ENCODE assay signal across 3 cellular contexts in the genomic region with DNA sequence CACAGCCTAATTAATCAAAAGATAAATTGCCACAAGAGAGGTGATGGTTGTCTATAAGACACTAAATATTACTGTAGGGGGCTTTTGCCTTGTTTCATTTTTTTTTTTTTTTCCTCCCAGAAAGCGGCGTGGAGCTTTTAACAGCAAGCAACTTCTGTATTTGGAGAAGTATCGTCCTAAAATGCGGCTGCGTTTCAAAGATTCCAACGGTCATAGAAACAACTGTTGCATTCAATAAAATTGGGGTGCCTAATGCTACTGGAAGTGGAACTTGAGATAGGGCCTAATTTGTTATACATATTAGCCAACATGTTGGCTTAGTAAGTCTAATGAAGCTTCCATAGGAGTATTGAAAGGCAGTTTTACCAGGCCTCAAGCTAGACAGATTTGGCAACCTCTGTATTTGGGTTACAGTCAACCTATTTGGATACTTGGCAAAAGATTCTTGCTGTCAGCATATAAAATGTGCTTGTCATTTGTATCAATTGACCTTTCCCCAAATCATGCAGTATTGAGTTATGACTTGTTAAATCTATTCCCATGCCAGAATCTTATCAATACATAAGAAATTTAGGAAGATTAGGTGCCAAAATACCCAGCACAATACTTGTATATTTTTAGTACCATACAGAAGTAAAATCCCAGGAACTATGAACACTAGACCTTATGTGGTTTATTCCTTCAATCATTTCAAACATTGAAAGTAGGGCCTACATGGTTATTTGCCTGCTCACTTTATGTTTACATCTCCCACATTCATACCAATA.
TF ChIP-seq lines count a peak whose summit lies in the region.

No MANE protein-coding gene starts in this region.

TF ChIP-seq in A549, 52 proteins besides CTCF, POLR2A, EP300 and RAD21:
- TF ChIP-seq JUNB (IDR thresholded peaks at IDR 0.05) (no peak), SREBF2 (IDR thresholded peaks at IDR 0.05) (no peak), FOXS1 (CRISPR knock-in tag; IDR thresholded peaks at IDR 0.05) (no peak), ESRRA (IDR thresholded peaks at IDR 0.05; ENCODE audit: borderline replicate concordance, low read length) (no peak), JUN (IDR thresholded peaks at IDR 0.05) (peak in 1 of 2 experiments; percentile 36; a peak in 1 of 5 replicates), CEBPB (IDR thresholded peaks at IDR 0.05) (no peak), EHMT2 (IDR thresholded peaks at IDR 0.05; ENCODE audit: low read depth) (no peak), SMC3 (IDR thresholded peaks at IDR 0.05) (no peak), POLR2AphosphoS2 (conservative IDR thresholded peaks at IDR 0.05; ENCODE audit: low read length) (0 out of 2 replicates have a peak, but pooled peaks have one; percentile 3), TP53 (CRISPR knock-in tag; IDR thresholded peaks at IDR 0.05) (no peak), HOXA7 (CRISPR knock-in tag; IDR thresholded peaks at IDR 0.05) (no peak), RFX5 (IDR thresholded peaks at IDR 0.05) (no peak)

TF ChIP-seq in IMR-90, 13 proteins besides CTCF, POLR2A, EP300 and RAD21:
- TF ChIP-seq MAFK (IDR thresholded peaks at IDR 0.05; ENCODE audit: low read depth, low read length) (no peak), CEBPB (IDR thresholded peaks at IDR 0.05; ENCODE audit: low read depth, low read length) (no peak), CHD1 (IDR thresholded peaks at IDR 0.05; ENCODE audit: low read depth, low read length) (no peak), MAZ (IDR thresholded peaks at IDR 0.05; ENCODE audit: borderline replicate concordance, low read depth, low read length) (no peak), RFX5 (IDR thresholded peaks at IDR 0.05; ENCODE audit: low read depth, low read length) (no peak), FOS (IDR thresholded peaks at IDR 0.05; ENCODE audit: low read depth, low read length) (no peak), MXI1 (IDR thresholded peaks at IDR 0.05; ENCODE audit: borderline replicate concordance, low read depth, low read length) (no peak), RCOR1 (IDR thresholded peaks at IDR 0.05; ENCODE audit: insufficient replicate concordance, low read length) (no peak), SMC3 (IDR thresholded peaks at IDR 0.05; ENCODE audit: low read depth, low read length) (no peak), BHLHE40 (IDR thresholded peaks at IDR 0.05; ENCODE audit: low read depth, low read length) (no peak), NFE2L2 (IDR thresholded peaks at IDR 0.05; ENCODE audit: low read depth, low read length) (no peak)
- TF ChIP-seq, protein P1, sequence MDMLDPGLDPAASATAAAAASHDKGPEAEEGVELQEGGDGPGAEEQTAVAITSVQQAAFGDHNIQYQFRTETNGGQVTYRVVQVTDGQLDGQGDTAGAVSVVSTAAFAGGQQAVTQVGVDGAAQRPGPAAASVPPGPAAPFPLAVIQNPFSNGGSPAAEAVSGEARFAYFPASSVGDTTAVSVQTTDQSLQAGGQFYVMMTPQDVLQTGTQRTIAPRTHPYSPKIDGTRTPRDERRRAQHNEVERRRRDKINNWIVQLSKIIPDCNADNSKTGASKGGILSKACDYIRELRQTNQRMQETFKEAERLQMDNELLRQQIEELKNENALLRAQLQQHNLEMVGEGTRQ (IDR thresholded peaks at IDR 0.05; ENCODE audit: low read depth, low read length) = no peak
- TF ChIP-seq, protein P2, sequence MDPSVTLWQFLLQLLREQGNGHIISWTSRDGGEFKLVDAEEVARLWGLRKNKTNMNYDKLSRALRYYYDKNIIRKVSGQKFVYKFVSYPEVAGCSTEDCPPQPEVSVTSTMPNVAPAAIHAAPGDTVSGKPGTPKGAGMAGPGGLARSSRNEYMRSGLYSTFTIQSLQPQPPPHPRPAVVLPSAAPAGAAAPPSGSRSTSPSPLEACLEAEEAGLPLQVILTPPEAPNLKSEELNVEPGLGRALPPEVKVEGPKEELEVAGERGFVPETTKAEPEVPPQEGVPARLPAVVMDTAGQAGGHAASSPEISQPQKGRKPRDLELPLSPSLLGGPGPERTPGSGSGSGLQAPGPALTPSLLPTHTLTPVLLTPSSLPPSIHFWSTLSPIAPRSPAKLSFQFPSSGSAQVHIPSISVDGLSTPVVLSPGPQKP (IDR thresholded peaks at IDR 0.05; ENCODE audit: borderline replicate concordance, low read depth, low read length) = no peak

TF ChIP-seq in K562, 482 proteins besides CTCF, POLR2A, EP300 and RAD21:
- 0 out of 2 replicates have a peak, but pooled peaks have one; percentile 34 for TF ChIP-seq POLR2G (IDR thresholded peaks at IDR 0.05; ENCODE audit: low read depth, low read length)
- no peak for TF ChIP-seq SMAD2 (IDR thresholded peaks at IDR 0.05; ENCODE audit: low read depth, low read length)
- TF ChIP-seq, protein P3, sequence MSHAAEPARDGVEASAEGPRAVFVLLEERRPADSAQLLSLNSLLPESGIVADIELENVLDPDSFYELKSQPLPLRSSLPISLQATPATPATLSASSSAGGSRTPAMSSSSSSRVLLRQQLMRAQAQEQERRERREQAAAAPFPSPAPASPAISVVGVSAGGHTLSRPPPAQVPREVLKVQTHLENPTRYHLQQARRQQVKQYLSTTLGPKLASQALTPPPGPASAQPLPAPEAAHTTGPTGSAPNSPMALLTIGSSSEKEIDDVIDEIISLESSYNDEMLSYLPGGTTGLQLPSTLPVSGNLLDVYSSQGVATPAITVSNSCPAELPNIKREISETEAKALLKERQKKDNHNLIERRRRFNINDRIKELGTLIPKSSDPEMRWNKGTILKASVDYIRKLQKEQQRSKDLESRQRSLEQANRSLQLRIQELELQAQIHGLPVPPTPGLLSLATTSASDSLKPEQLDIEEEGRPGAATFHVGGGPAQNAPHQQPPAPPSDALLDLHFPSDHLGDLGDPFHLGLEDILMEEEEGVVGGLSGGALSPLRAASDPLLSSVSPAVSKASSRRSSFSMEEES (CRISPR knock-in tag; IDR thresholded peaks at IDR 0.05) = no peak
- no peak for TF ChIP-seq RBM17 (IDR thresholded peaks at IDR 0.05; ENCODE audit: borderline replicate concordance, low read depth, low read length)
- TF ChIP-seq, protein P1 (CRISPR knock-in tag; IDR thresholded peaks at IDR 0.05) = no peak
- TF ChIP-seq, protein P4, sequence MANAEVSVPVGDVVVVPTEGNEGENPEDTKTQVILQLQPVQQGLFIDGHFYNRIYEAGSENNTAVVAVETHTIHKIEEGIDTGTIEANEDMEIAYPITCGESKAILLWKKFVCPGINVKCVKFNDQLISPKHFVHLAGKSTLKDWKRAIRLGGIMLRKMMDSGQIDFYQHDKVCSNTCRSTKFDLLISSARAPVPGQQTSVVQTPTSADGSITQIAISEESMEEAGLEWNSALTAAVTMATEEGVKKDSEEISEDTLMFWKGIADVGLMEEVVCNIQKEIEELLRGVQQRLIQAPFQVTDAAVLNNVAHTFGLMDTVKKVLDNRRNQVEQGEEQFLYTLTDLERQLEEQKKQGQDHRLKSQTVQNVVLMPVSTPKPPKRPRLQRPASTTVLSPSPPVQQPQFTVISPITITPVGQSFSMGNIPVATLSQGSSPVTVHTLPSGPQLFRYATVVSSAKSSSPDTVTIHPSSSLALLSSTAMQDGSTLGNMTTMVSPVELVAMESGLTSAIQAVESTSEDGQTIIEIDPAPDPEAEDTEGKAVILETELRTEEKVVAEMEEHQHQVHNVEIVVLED (CRISPR knock-in tag; IDR thresholded peaks at IDR 0.05) = no peak
